ENCODE assay signal across 24 cellular contexts in the genomic region with DNA sequence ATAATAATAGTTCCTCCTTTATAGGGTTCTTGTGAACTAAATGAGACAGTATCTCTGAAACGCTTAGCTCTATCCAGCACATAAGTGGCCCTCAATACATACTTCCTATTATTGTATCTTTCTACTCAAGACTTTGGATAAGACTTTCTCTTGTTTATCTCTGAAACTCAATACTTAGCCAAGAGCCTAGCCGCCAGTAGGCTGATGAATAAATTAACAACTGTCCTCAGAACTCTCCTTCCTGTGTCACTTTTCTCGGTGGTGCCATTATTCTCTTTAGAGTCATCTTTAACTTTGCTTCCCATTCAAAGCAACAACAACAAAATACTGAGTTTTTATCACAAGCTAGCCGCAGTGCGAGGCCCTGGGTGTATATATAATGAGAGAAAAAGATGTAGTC.
"Had no signal": no experiment of that assay in that cellular context is flagged by ENCODE, and none has a peak within 500 bp of the region (broad histone marks: within the 10 kb centered on the region; RNA-seq: fewer than 3 reads in every experiment).

No MANE protein-coding gene starts in this region.

- DNase-seq: activated CD4-positive, alpha-beta T cell treated with anti-CD3 and anti-CD28 coated beads for 1 hour; activated CD4-positive, alpha-beta T cell treated with anti-CD3 and anti-CD28 coated beads, Interleukin-2, amount 50 U/mL, for 1 hour; activated effector memory CD4-positive, alpha-beta T cell treated with Interleukin-2 at 50 U/mL for 16 hours; activated naive CD4-positive, alpha-beta T cell treated with anti-CD3 and anti-CD28 coated beads for 36 hours; activated naive CD8-positive, alpha-beta T cell treated with anti-CD3 and anti-CD28 coated beads for 36 hours; central memory CD4-positive, alpha-beta T cell; dermis blood vessel endothelial cell; effector CD4-positive, alpha-beta T cell; islet precursor cell; left ventricle myocardium superior; mucosa of descending colon; ovary; sigmoid colon; small intestine; stimulated activated CD4-positive, alpha-beta T cell treated with anti-CD3 and anti-CD28 coated beads, Interleukin-4, amount 100 ng/mL, for 24 hours; stimulated activated naive CD8-positive, alpha-beta T cell treated with anti-CD3 and anti-CD28 coated beads, Interleukin-15, amount 100 ng/mL, for 72 hours; substantia nigra; upper lobe of left lung had no signal

- H3K4me3 Mint-ChIP-seq: activated naive CD4-positive, alpha-beta T cell treated with anti-CD3 and anti-CD28 coated beads for 36 hours; activated naive CD8-positive, alpha-beta T cell treated with anti-CD3 and anti-CD28 coated beads for 36 hours; brain; nephron; stimulated activated memory B cell treated with anti-CD40 and anti-IgM and Interleukin-4, amounts not matched to agents 10 μg/mL and 1 μg/mL and 100 μg/mL, for 72 hours; stimulated activated naive CD8-positive, alpha-beta T cell treated with anti-CD3 and anti-CD28 coated beads, Interleukin-15, amount 100 ng/mL, for 72 hours; WTC11 had no signal

- H3K27me3 Mint-ChIP-seq: activated naive CD8-positive, alpha-beta T cell treated with anti-CD3 and anti-CD28 coated beads for 36 hours; brain; progenitor cell of endocrine pancreas; stimulated activated memory B cell treated with anti-CD40 and anti-IgM and Interleukin-4, amounts not matched to agents 10 μg/mL and 1 μg/mL and 100 μg/mL, for 72 hours; stimulated activated naive CD8-positive, alpha-beta T cell treated with anti-CD3 and anti-CD28 coated beads, Interleukin-15, amount 100 ng/mL, for 72 hours had no signal

- H3K4me1 Mint-ChIP-seq: nephron had no signal

- ATAC-seq: gastroesophageal sphincter; mucosa of descending colon; stimulated activated memory B cell treated with anti-CD40 and anti-IgM and Interleukin-4, amounts not matched to agents 10 μg/mL and 1 μg/mL and 100 μg/mL, for 72 hours; stimulated activated naive CD8-positive, alpha-beta T cell treated with anti-CD3 and anti-CD28 coated beads, Interleukin-15, amount 100 ng/mL, for 72 hours; WTC11 had no signal

- H3K9me3 Mint-ChIP-seq: activated naive CD4-positive, alpha-beta T cell treated with anti-CD3 and anti-CD28 coated beads for 36 hours; brain; nephron; stimulated activated memory B cell treated with anti-CD40 and anti-IgM and Interleukin-4, amounts not matched to agents 10 μg/mL and 1 μg/mL and 100 μg/mL, for 72 hours; stimulated activated naive CD8-positive, alpha-beta T cell treated with anti-CD3 and anti-CD28 coated beads, Interleukin-15, amount 100 ng/mL, for 72 hours; WTC11 had no signal

- H3K27ac Mint-ChIP-seq: activated naive CD4-positive, alpha-beta T cell treated with anti-CD3 and anti-CD28 coated beads for 36 hours; activated naive CD8-positive, alpha-beta T cell treated with anti-CD3 and anti-CD28 coated beads for 36 hours; brain; nephron; stimulated activated memory B cell treated with anti-CD40 and anti-IgM and Interleukin-4, amounts not matched to agents 10 μg/mL and 1 μg/mL and 100 μg/mL, for 72 hours; stimulated activated naive CD8-positive, alpha-beta T cell treated with anti-CD3 and anti-CD28 coated beads, Interleukin-15, amount 100 ng/mL, for 72 hours; WTC11 had no signal

- H3K36me3 Mint-ChIP-seq: brain; stimulated activated memory B cell treated with anti-CD40 and anti-IgM and Interleukin-4, amounts not matched to agents 10 μg/mL and 1 μg/mL and 100 μg/mL, for 72 hours; WTC11 had no signal
